21 cellular contexts compared by ENCODE assay signal in the genomic region with DNA sequence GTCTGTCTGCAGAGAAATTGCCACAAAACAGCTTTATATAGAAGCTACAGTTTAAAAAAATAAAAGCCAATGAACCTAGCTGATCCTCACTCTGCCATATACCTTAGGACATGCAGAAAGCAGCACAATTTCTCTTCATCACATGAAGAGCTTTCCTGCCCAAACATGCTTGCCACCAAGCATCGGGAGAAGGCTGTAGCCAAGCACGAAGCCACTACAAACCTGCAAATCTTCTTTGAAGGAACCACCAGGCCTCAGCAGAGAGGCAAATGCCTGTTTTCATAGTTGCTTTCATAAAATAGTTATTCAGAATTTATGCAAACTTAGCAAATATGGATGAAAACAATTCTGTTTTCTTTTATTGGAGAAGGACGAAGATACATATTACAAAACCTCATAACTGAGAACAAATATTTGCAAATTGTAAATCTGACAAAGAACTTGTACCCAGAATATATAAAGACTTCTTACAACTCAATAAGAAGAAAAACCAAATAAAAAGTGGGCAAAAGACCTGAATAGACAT.
DNase-seq lines count a peak whose midpoint lies in the region; ATAC-seq, FAIRE-seq and TF ChIP-seq lines count a peak whose summit lies in the region.
"Had no signal": no experiment of that assay in that cellular context is flagged by ENCODE, and none has a peak within 500 bp of the region (broad histone marks: within the 10 kb centered on the region; RNA-seq: fewer than 3 reads in every experiment).

No MANE protein-coding gene starts in this region.

- H3K79me1 ChIP-seq in H9 (ENCODE audit: insufficient read depth, low read depth, low read length, poor library complexity, severe bottlenecking): peaks cover 4% of the 10 kb centered on the region

- H2BK15ac ChIP-seq in H9 (ENCODE audit: low read depth, low read length): no peak overlapping the region

- H3K79me2 ChIP-seq in H9 (ENCODE audit: insufficient read depth, low read length) (peaks cover 6% of the 10 kb centered on the region; the same call in 1 of the 2 replicates), K562 (ENCODE audit: control insufficient read depth, insufficient read depth, low read length) (no peaks in the 10 kb centered on the region)

- H2BK20ac ChIP-seq in H9 (ENCODE audit: low read depth, low read length, poor library complexity, severe bottlenecking): no peak overlapping the region

- no peak overlapping the region for H3K56ac ChIP-seq in H9 (ENCODE audit: insufficient read length, low read depth, low read length)

- H3K4me2 ChIP-seq in H9 (ENCODE audit: insufficient read depth, insufficient read length, low read length): no peak overlapping the region
- H3K4me2 ChIP-seq in K562 (ENCODE audit: insufficient read depth, low read length): no peak overlapping the region
- H3K4me2 ChIP-seq: PC-9 had no signal

- no peaks in the 10 kb centered on the region for H3K27me3 Mint-ChIP-seq in H9 (ENCODE audit: low read depth)
- H3K27me3 Mint-ChIP-seq in naive thymus-derived CD8-positive, alpha-beta T cell: peaks cover 0 to 3% (median 0%) of the 10 kb centered on the region in 5 donors
- H3K27me3 Mint-ChIP-seq: CD4-positive, alpha-beta T cell had no signal

- H3K4me1 ChIP-seq in H9 (ENCODE audit: insufficient read depth, low read length) (no peaks in the 10 kb centered on the region), K562 (replicated peaks in 1 of 2; ENCODE audit: control insufficient read depth in 2 of 2, insufficient read depth in 2 of 2, low read length in 2 of 2) (peaks cover 0 to 3% of the 10 kb centered on the region in 2 experiments; a peak in 1 of 5 replicates), prostate gland (replicated peaks) (peaks cover 3% of the 10 kb centered on the region)

- H3K9me3 Mint-ChIP-seq in H9: no peaks in the 10 kb centered on the region
- H3K9me3 Mint-ChIP-seq in naive thymus-derived CD8-positive, alpha-beta T cell: no peaks in the 10 kb centered on the region
- H3K9me3 Mint-ChIP-seq: CD4-positive, alpha-beta T cell had no signal

- no peak overlapping the region for H3K23ac ChIP-seq in H9 (ENCODE audit: insufficient read length, low read depth, low read length)

- H3K9ac ChIP-seq in H9 (ENCODE audit: extremely low read depth, insufficient read length, low read length): no peak overlapping the region
- H3K9ac ChIP-seq in K562 (ENCODE audit: insufficient read depth in 1 of 2, low read depth in 2 of 2, low read length in 2 of 2): no peak overlapping the region

- TF ChIP-seq POLR2A in K562 (conservative IDR thresholded peaks at IDR 0.05) (no peak), prostate gland (IDR thresholded peaks at IDR 0.05) (no peak)

- TF ChIP-seq CTCF in H9 (conservative IDR thresholded peaks at IDR 0.05) (no peak), K562 (IDR thresholded peaks at IDR 0.05 in 2 of 3, conservative IDR thresholded peaks at IDR 0.05 in 1 of 3; ENCODE audit: insufficient read depth in 2 of 3, low read depth in 1 of 3, low read length in 3 of 3) (no peak), prostate gland (IDR thresholded peaks at IDR 0.05) (no peak)

- H3K9me3 ChIP-seq in H9 (ENCODE audit: control insufficient read depth, low read depth, low read length): no peaks in the 10 kb centered on the region
- no peaks in the 10 kb centered on the region for H3K9me3 ChIP-seq in K562 (replicated peaks; ENCODE audit: control insufficient read depth, insufficient read depth, low read depth, low read length)
- H3K9me3 ChIP-seq in prostate gland: no peaks in the 10 kb centered on the region
- H3K9me3 ChIP-seq: Caco-2 had no signal

- H2AFZ ChIP-seq in H9 (ENCODE audit: low read length) (no peak overlapping the region), K562 (ENCODE audit: low read depth, low read length) (no peak overlapping the region)
- H2AFZ ChIP-seq: PC-9 had no signal

- in situ Hi-C loops in K562 (cut with MboI): loop anchor here (5.0 to 10.0 kb wide), 2 partner anchors 194 to 304 kb away; no protein-coding TSS in a partner anchor

- H3K27ac ChIP-seq in H9 (ENCODE audit: insufficient read length, low read depth, low read length): no peak overlapping the region
- no peak overlapping the region for H3K27ac ChIP-seq in K562 (ENCODE audit: extremely low read depth, low read depth, low read length)
- H3K27ac ChIP-seq in prostate gland: peak overlapping the region; percentile 35 to 38
- H3K27ac ChIP-seq: PC-9, RWPE1 had no signal

- no peak for TF ChIP-seq RAD21 in K562 (CRISPR knock-in tag; conservative IDR thresholded peaks at IDR 0.05 in 1 of 2, IDR thresholded peaks at IDR 0.05 in 1 of 2)

- WGBS in H9 (ENCODE audit: extremely low coverage, insufficient read length, low lambda C conversion rate): no CpG with 5 or more reads among the region's 3 CpGs
- WGBS in K562 (ENCODE audit: insufficient coverage, low coverage, missing lambda C conversion rate): 73% methylated on average over 3 of the region's 3 CpGs
- WGBS in prostate gland: 29% methylated on average over 3 of the region's 3 CpGs

- no peak overlapping the region for H4K5ac ChIP-seq in H9 (ENCODE audit: insufficient read length, low read depth, low read length)

- ATAC-seq in K562: no peak
- no peak for ATAC-seq in naive thymus-derived CD8-positive, alpha-beta T cell

- no peaks in the 10 kb centered on the region for H3K9me1 ChIP-seq in K562 (ENCODE audit: control insufficient read depth, insufficient read depth, low read length)

- no peak overlapping the region for H2BK5ac ChIP-seq in H9 (ENCODE audit: insufficient read length, low read length)

- H3K4me1 Mint-ChIP-seq in H9: peaks cover 10 to 15% of the 10 kb centered on the region in 2 experiments
- H3K4me1 Mint-ChIP-seq in naive thymus-derived CD8-positive, alpha-beta T cell: no peaks in the 10 kb centered on the region
- H3K4me1 Mint-ChIP-seq: B cell had no signal

- DNase-seq in NCI-H2171 treated with DMSO at 0.1 percent for 48 hours (lab: John Stamatoyannopoulos, UW) (peak; percentile 33), NCI-H2171 (lab: John Stamatoyannopoulos, UW) (no peak), H9 (no peak), K562 (ENCODE audit: extremely low read depth in 1 of 4, low spot score in 3 of 4) (no peak), prostate gland (ENCODE audit: low spot score) (peak; percentile 61), HuH-7 (ENCODE audit: low spot score) (no peak), GOT3 (lab: John Stamatoyannopoulos, UW) (no peak)
- DNase-seq in naive thymus-derived CD8-positive, alpha-beta T cell: no peak
- DNase-seq: 8988T; Caco-2; CD4-positive, alpha-beta T cell; GF-D8; NCI-H1048; NCI-H146; NCI-H2029 treated with DMSO at 0.1 percent for 48 hours; NCI-H510A; NCI-H82; PC-9; SIG-M5 had no signal

- H3K36me3 ChIP-seq in K562 (ENCODE audit: control insufficient read depth, insufficient read depth, low read length) (no peaks in the 10 kb centered on the region), prostate gland (no peaks in the 10 kb centered on the region)

- H3K27me3 ChIP-seq in H9 (ENCODE audit: insufficient read depth, low read length): no peaks in the 10 kb centered on the region
- H3K27me3 ChIP-seq in K562 (ENCODE audit: control insufficient read depth in 2 of 2, insufficient read depth in 2 of 2, low read length in 2 of 2): no peaks in the 10 kb centered on the region
- no peaks in the 10 kb centered on the region for H3K27me3 ChIP-seq in prostate gland (replicated peaks; ENCODE audit: insufficient read depth)

- POLR2A ChIA-PET in K562 (lab: Yijun Ruan, JAX): interaction anchor here (1.4 kb wide), 1 partner anchor 9 kb away, joined by 5 read pairs; no protein-coding TSS in a partner anchor
- POLR2A ChIA-PET in naive thymus-derived CD8-positive, alpha-beta T cell (lab: Charles Lee): no interaction called here

- H3K18ac ChIP-seq in H9 (ENCODE audit: insufficient read length, low read depth, low read length): no peak overlapping the region

- no TSS peak for BruUV-seq in K562 (replicated peaks; lab: Mats Ljungman, UMichigan)

- no peak overlapping the region for H2AK5ac ChIP-seq in H9 (ENCODE audit: insufficient read length, low read length)

- H4K91ac ChIP-seq in H9 (ENCODE audit: insufficient read length, low read depth, low read length): no peak overlapping the region

- H2BK120ac ChIP-seq in H9 (ENCODE audit: low read depth, low read length, poor library complexity, severe bottlenecking): no peak overlapping the region

- TF ChIP-seq EP300 in K562 (IDR thresholded peaks at IDR 0.05; ENCODE audit: low read length): no peak

- H3K4ac ChIP-seq in H9 (ENCODE audit: low read depth, low read length): no peak overlapping the region

- H3K36me3 Mint-ChIP-seq in H9 (ENCODE audit: insufficient read depth in 1 of 3, low read depth in 3 of 3): 0 out of 7 replicates have a peak, but pooled peaks cover 0 to 4% (median 0%) of the 10 kb centered on the region in 3 experiments
- H3K36me3 Mint-ChIP-seq in naive thymus-derived CD8-positive, alpha-beta T cell: no peaks in the 10 kb centered on the region

- H3K14ac ChIP-seq in H9 (ENCODE audit: insufficient read depth, low read length): no peak overlapping the region

- H2BK12ac ChIP-seq in H9 (ENCODE audit: insufficient read length, low read depth, low read length): no peak overlapping the region

- H3K23me2 ChIP-seq in H9 (ENCODE audit: insufficient read length, low read depth, low read length, poor library complexity, severe bottlenecking): no peaks in the 10 kb centered on the region

- intact Hi-C loops in K562 (cut with micrococcal nuclease) (no loop called here), prostate gland (cut with DNase I) (no loop called here)

- CTCF ChIA-PET in K562 (lab: Yijun Ruan, JAX; ENCODE audit: low intra/inter-chr PET ratio): no interaction called here

- no peak overlapping the region for H3K4me3 Mint-ChIP-seq in H9
- no peak overlapping the region for H3K4me3 Mint-ChIP-seq in naive thymus-derived CD8-positive, alpha-beta T cell
- H3K4me3 Mint-ChIP-seq: B cell; CD4-positive, alpha-beta T cell had no signal

- H3T11ph ChIP-seq in H9 (ENCODE audit: low read length): no peak overlapping the region

- no peak overlapping the region for H3K4me3 ChIP-seq in K562
- H3K4me3 ChIP-seq in prostate gland: no peak overlapping the region
- H3K4me3 ChIP-seq: PC-9 had no signal

- FAIRE-seq in K562 (lab: Jason Lieb, UNC): peak; percentile 37

- H4K20me1 ChIP-seq in H9 (ENCODE audit: control insufficient read depth, insufficient read depth, insufficient read length): no peaks in the 10 kb centered on the region
- no peaks in the 10 kb centered on the region; the same call in 1 of the 2 replicates for H4K20me1 ChIP-seq in K562 (replicated peaks; ENCODE audit: control insufficient read depth, insufficient read depth, low read length)

- peak overlapping the region in 2 of 3 experiments; percentile 44 to 74; a peak in 1 of 7 replicates for H3K27ac Mint-ChIP-seq in H9
- no peak overlapping the region for H3K27ac Mint-ChIP-seq in naive thymus-derived CD8-positive, alpha-beta T cell
- H3K27ac Mint-ChIP-seq: B cell; CD4-positive, alpha-beta T cell had no signal

- H4K8ac ChIP-seq in H9 (replicated peaks; ENCODE audit: insufficient read length, low read depth, low read length): no peak overlapping the region

TF ChIP-seq in K562, 482 proteins besides CTCF, POLR2A, EP300 and RAD21 (continues in another document):
- no peak for TF ChIP-seq TAF15 (IDR thresholded peaks at IDR 0.05; ENCODE audit: low read depth, low read length)
- TF ChIP-seq C11orf30 (IDR thresholded peaks at IDR 0.05; ENCODE audit: low read depth): peak; percentile 58
- TF ChIP-seq TEAD2 (tag; IDR thresholded peaks at IDR 0.05): no peak
- no peak for TF ChIP-seq MTA1 (IDR thresholded peaks at IDR 0.05; ENCODE audit: borderline replicate concordance)

Comparison
In these comparisons a context has a peak if more than half of its experiments do, and no peak if none do; other contexts are left out.
1. DNase-seq: peak in NCI-H2171 treated with DMSO at 0.1 percent for 48 hours (single experiment) and prostate gland (single experiment); none in NCI-H2171 (single experiment), H9 (single experiment), K562 (0 of 4), naive thymus-derived CD8-positive, alpha-beta T cell (0 of 10), HuH-7 (single experiment) and GOT3 (single experiment).
2. H3K27ac ChIP-seq: peak in prostate gland (2 of 2); none in H9 (single experiment) and K562 (single experiment).
3. H3K27ac Mint-ChIP-seq: peak in H9 (2 of 3); none in naive thymus-derived CD8-positive, alpha-beta T cell (0 of 10).